8 cellular contexts compared by ENCODE assay signal in genomic region chr5:37838152-37838932, GRCh38. TPM values are rescaled to one million over a fixed set of nuclear protein-coding genes. Genes with fewer than 3 reads are reported as not detected.
DNase-seq lines count a peak whose midpoint lies in the region; ATAC-seq and TF ChIP-seq lines count a peak whose summit lies in the region.

No MANE protein-coding gene starts in this region.

- TF ChIP-seq CTCF in ascending aorta (IDR thresholded peaks at IDR 0.05), result peak in 1 of 3 experiments; percentile 16
- TF ChIP-seq CTCF in stomach (IDR thresholded peaks at IDR 0.05), result no peak

- TF ChIP-seq EP300 in stomach (IDR thresholded peaks at IDR 0.05), result no peak

- no peak for TF ChIP-seq POLR2A in stomach (IDR thresholded peaks at IDR 0.05)

- H3K36me3 ChIP-seq in H7 (replicated peaks; ENCODE audit: control insufficient read depth, insufficient read depth, low read length), result no peaks in the 10 kb centered on the region
- H3K36me3 ChIP-seq in ascending aorta, result no peaks in the 10 kb centered on the region
- H3K36me3 ChIP-seq in stomach, result no peaks in the 10 kb centered on the region
- no peaks in the 10 kb centered on the region for H3K36me3 ChIP-seq in aorta (ENCODE audit: control insufficient read depth in 1 of 2, insufficient read depth in 2 of 2, low read length in 1 of 2)

- H3K27ac ChIP-seq in ascending aorta, result no peak overlapping the region
- H3K27ac ChIP-seq in stomach, result peak overlapping the region in 4 of 5 donors; percentile 62 to 87 (median 79)
- H3K27ac ChIP-seq in aorta (ENCODE audit: low read depth in 1 of 2, low read length in 2 of 2), result no peak overlapping the region

- H3K27me3 ChIP-seq in H7 (ENCODE audit: control insufficient read depth, insufficient read depth, low read length) (peaks cover 87% of the 10 kb centered on the region), ascending aorta (peaks cover 12% of the 10 kb centered on the region), stomach (peaks cover 8 to 97% (median 80%) of the 10 kb centered on the region in 3 donors), aorta (ENCODE audit: control insufficient read depth in 1 of 2, insufficient read depth in 2 of 2, low read length in 1 of 2) (no peaks in the 10 kb centered on the region)

- 4 to 7% (median 4%) methylated on average over 47 of the region's 47 CpGs for WGBS in stomach, 5 donors
- WGBS in aorta, 2 donors, result 3 to 4% methylated on average over 46 to 47 of the region's 47 CpGs

- DNase-seq in Ammon's horn (ENCODE audit: low spot score), result peak; percentile 59
- DNase-seq in H7, result peak; percentile 67
- no peak for DNase-seq in ascending aorta (ENCODE audit: low spot score in 2 of 2)
- DNase-seq in stomach, result no peak
- DNase-seq in mesenteric fat pad (ENCODE audit: low spot score), result no peak
- DNase-seq in aorta, result no peak

- intact Hi-C loops in ascending aorta (cut with DNase I), result loop anchor here (1.0 kb wide), 1 partner anchor 355 kb away; no protein-coding TSS in a partner anchor
- intact Hi-C loops in stomach (cut with DNase I; ENCODE audit: low total_unique reads), result loop anchor here (5.0 kb wide), 1 partner anchor 354 kb away; no protein-coding TSS in a partner anchor
- intact Hi-C loops in aorta (cut with DNase I), result no loop called here

- peaks cover 0 to 32% of the 10 kb centered on the region in 2 donors for H3K4me1 ChIP-seq in ascending aorta
- H3K4me1 ChIP-seq in stomach, result peaks cover 40 to 67% (median 54%) of the 10 kb centered on the region in 4 donors
- peaks cover 0 to 2% of the 10 kb centered on the region in 2 donors for H3K4me1 ChIP-seq in aorta (ENCODE audit: control insufficient read depth in 1 of 2, insufficient read depth in 2 of 2, low read length in 2 of 2)

- no peaks in the 10 kb centered on the region for H3K9me3 ChIP-seq in ascending aorta
- peaks cover 4% of the 10 kb centered on the region for H3K9me3 ChIP-seq in iPS-18c (ENCODE audit: control insufficient read depth, insufficient read depth, low read length)
- H3K9me3 ChIP-seq in stomach, result no peaks in the 10 kb centered on the region
- no peaks in the 10 kb centered on the region for H3K9me3 ChIP-seq in aorta (ENCODE audit: control insufficient read depth, low read length)

- H3K4me3 ChIP-seq in H7 (ENCODE audit: insufficient read depth, low read depth, low read length) (peak overlapping the region; percentile 62), ascending aorta (peak overlapping the region; percentile 52 to 57), iPS-18c (ENCODE audit: insufficient read depth, low read depth, low read length) (peak overlapping the region; percentile 40; the same call in 1 of the 2 replicates), stomach (peak overlapping the region; percentile 48 to 53 (median 51)), aorta (ENCODE audit: low read length in 2 of 2) (peak overlapping the region in 1 of 2 donors; percentile 19)

- no peak for ATAC-seq in aorta (ENCODE audit: low FRiP score)
- ATAC-seq in HG02981 (IDR thresholded peaks at IDR 0.05; ENCODE audit: unreplicated experiment), result no peak

RNA-seq across cellular contexts. Expression of gene GDNF, which starts 1.5 kb away (rescaled TPM):
- total RNA-seq in H7 (2014; rRNA removed; shearing (Covaris generic)), result 1.00 and 1.6 TPM in 2 replicates
- not detected for total RNA-seq in ascending aorta
- total RNA-seq in stomach, result 1 to 10 TPM in 1 of 5 donors, under 1 TPM in 2, not detected in 2; 0.29 to 1.1 (median 0.29) TPM
- under 1 TPM; 0.55 to 0.93 (median 0.92) TPM for polyA plus RNA-seq in stomach
- total RNA-seq in mesenteric fat pad, result 0.13 TPM
- under 1 TPM in 1 of 2 donors, not detected in 1; 0.24 TPM for total RNA-seq in aorta
- polyA plus RNA-seq in aorta, result not detected

Comparison
In these comparisons a context has a peak if more than half of its experiments do, and no peak if none do; other contexts are left out.
1. DNase-seq: peak in Ammon's horn (single experiment) and H7 (single experiment); none in ascending aorta (0 of 2), stomach (single experiment), mesenteric fat pad (single experiment) and aorta (0 of 2).
2. H3K27ac ChIP-seq: peak in stomach (4 of 5); none in ascending aorta (0 of 2) and aorta (0 of 2).
3. intact Hi-C loops: an anchor here in ascending aorta (1.0 kb wide) and stomach (5.0 kb wide); none called in aorta.